ENCODE assay signal across 8 cellular contexts in the genomic region with DNA sequence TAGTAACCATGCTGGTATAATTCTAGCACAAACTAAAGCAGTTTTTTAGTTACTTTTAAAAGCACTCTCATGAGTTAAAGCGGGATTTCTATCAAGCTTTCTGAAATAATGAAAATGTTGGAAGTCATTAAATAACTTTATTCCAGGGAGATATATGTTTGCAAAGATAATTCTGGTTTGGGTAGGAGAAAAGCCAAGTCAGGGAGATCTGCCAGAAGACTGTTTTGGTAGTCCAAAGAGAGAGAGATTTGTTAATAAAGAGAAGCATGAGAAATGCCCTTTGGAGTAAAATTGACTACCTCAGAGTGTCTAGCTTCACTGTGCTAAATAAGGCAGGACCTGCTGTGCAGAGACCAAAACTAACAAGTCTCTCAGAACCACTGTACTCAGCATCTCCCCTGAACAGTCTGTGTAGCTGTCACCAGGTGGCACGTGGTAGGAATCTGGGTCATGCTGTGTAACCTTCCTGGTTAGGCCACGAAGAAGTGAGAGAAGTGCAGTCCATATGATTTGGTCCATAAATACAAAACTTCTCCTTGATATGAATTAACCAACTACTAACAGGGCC. TPM values are rescaled to one million over a fixed set of nuclear protein-coding genes. Genes with fewer than 3 reads are reported as not detected.
DNase-seq lines count a peak whose midpoint lies in the region; ATAC-seq, FAIRE-seq and TF ChIP-seq lines count a peak whose summit lies in the region.

No MANE protein-coding gene starts in this region.

- BruUV-seq in K562 (replicated peaks; lab: Mats Ljungman, UMichigan) = no TSS peak

- H3K4me1 ChIP-seq in K562 (replicated peaks in 1 of 2; ENCODE audit: control insufficient read depth in 2 of 2, insufficient read depth in 2 of 2, low read length in 2 of 2) (peaks cover 6 to 8% of the 10 kb centered on the region in 2 experiments), lower lobe of right lung (peaks cover 12% of the 10 kb centered on the region), transverse colon (peaks cover 3 to 18% (median 8%) of the 10 kb centered on the region in 4 donors)

- ATAC-seq in GM21576 (IDR thresholded peaks at IDR 0.05; ENCODE audit: unreplicated experiment) (peak; percentile 91), K562 (peak; percentile 59), lower lobe of right lung (peak; percentile 51 to 61), esophagus mucosa (no peak)

- in situ Hi-C loops in K562 (cut with MboI) = no loop called here
- in situ Hi-C loops in transverse colon (cut with MboI; ENCODE audit: low pct_ligation_motif_present in 1 of 4, low pct_unique_long_range_greater_than_20kb in 1 of 4, low sequenced_read_pairs in 3 of 4) = no loop called here

- POLR2A ChIA-PET in K562 (lab: Yijun Ruan, JAX) = interaction anchor here (1.3 kb wide), 1 partner anchor 15 kb away, joined by 6 read pairs; no protein-coding TSS in a partner anchor

- TF ChIP-seq EP300 in K562 (IDR thresholded peaks at IDR 0.05; ENCODE audit: low read length) (no peak), transverse colon (IDR thresholded peaks at IDR 0.05; ENCODE audit: low read depth) (no peak)

- no peak overlapping the region for H3K9ac ChIP-seq in K562 (ENCODE audit: insufficient read depth in 1 of 2, low read depth in 2 of 2, low read length in 2 of 2)

- no peaks in the 10 kb centered on the region for H4K20me1 ChIP-seq in K562 (replicated peaks; ENCODE audit: control insufficient read depth, insufficient read depth, low read length)

- WGBS in K562 (ENCODE audit: insufficient coverage, low coverage, missing lambda C conversion rate) = 59% methylated on average over 3 of the region's 3 CpGs
- 62 to 100% methylated on average over 1 to 3 of the region's 3 CpGs for WGBS in transverse colon (ENCODE audit: low coverage in 1 of 2), 2 donors

- intact Hi-C loops in K562 (cut with micrococcal nuclease) (no loop called here), lower lobe of right lung (cut with DNase I) (no loop called here), transverse colon (cut with DNase I; ENCODE audit: low total_unique reads) (no loop called here)

- TF ChIP-seq CTCF in NB4 (IDR thresholded peaks at IDR 0.05; ENCODE audit: low read depth, low read length) (no peak), K562 (IDR thresholded peaks at IDR 0.05 in 2 of 3, conservative IDR thresholded peaks at IDR 0.05 in 1 of 3; ENCODE audit: insufficient read depth in 2 of 3, low read depth in 1 of 3, low read length in 3 of 3) (no peak), lower lobe of right lung (IDR thresholded peaks at IDR 0.05) (no peak), transverse colon (IDR thresholded peaks at IDR 0.05) (no peak)

- H3K27ac ChIP-seq in K562 (ENCODE audit: extremely low read depth, low read depth, low read length) = peak overlapping the region; percentile 55; the same call in 1 of the 3 replicates
- H3K27ac ChIP-seq in lower lobe of right lung = peak overlapping the region; percentile 32
- peak overlapping the region; percentile 52 to 73 (median 54) for H3K27ac ChIP-seq in transverse colon

- H3K9me3 ChIP-seq in K562 (replicated peaks; ENCODE audit: control insufficient read depth, insufficient read depth, low read depth, low read length) (no peaks in the 10 kb centered on the region), lower lobe of right lung (no peaks in the 10 kb centered on the region), transverse colon (no peaks in the 10 kb centered on the region)

- H3K27me3 ChIP-seq in K562 (ENCODE audit: control insufficient read depth in 2 of 2, insufficient read depth in 2 of 2, low read length in 2 of 2) (no peaks in the 10 kb centered on the region), lower lobe of right lung (ENCODE audit: low read depth) (no peaks in the 10 kb centered on the region), transverse colon (no peaks in the 10 kb centered on the region)

- no peak for TF ChIP-seq RAD21 in K562 (CRISPR knock-in tag; conservative IDR thresholded peaks at IDR 0.05 in 1 of 2, IDR thresholded peaks at IDR 0.05 in 1 of 2)

- DNase-seq in GM12892 (ENCODE audit: insufficient read length) = peak; percentile 24
- peak; percentile 35 for DNase-seq in NB4 (ENCODE audit: low read depth)
- DNase-seq in K562 (ENCODE audit: extremely low read depth in 1 of 4, low spot score in 3 of 4) = peak; percentile 11 to 21 (median 12)
- DNase-seq in lower lobe of right lung = no peak
- DNase-seq in transverse colon = peak; percentile 18
- no peak for DNase-seq in COR-L47 (lab: John Stamatoyannopoulos, UW)

- no peaks in the 10 kb centered on the region for H3K79me2 ChIP-seq in K562 (ENCODE audit: control insufficient read depth, insufficient read depth, low read length)

- FAIRE-seq in GM12892 (lab: Jason Lieb, UNC) = no peak
- FAIRE-seq in K562 (lab: Jason Lieb, UNC) = peak; percentile 62

- peak overlapping the region; percentile 83 for H2AFZ ChIP-seq in K562 (ENCODE audit: low read depth, low read length)

- TF ChIP-seq POLR2A in GM12892 (IDR thresholded peaks at IDR 0.05; ENCODE audit: low read depth, low read length) (no peak), NB4 (IDR thresholded peaks at IDR 0.05; ENCODE audit: extremely low read depth, insufficient read length) (no peak), K562 (conservative IDR thresholded peaks at IDR 0.05) (no peak), transverse colon (IDR thresholded peaks at IDR 0.05) (no peak)

- no peaks in the 10 kb centered on the region for H3K9me1 ChIP-seq in K562 (ENCODE audit: control insufficient read depth, insufficient read depth, low read length)

- H3K4me3 ChIP-seq in NB4 (ENCODE audit: low read depth, low read length) (no peak overlapping the region), K562 (no peak overlapping the region), lower lobe of right lung (no peak overlapping the region), transverse colon (peak overlapping the region in 1 of 4 donors; percentile 4)

- CTCF ChIA-PET in K562 (lab: Yijun Ruan, JAX; ENCODE audit: low intra/inter-chr PET ratio) = no interaction called here

- no peak overlapping the region for H3K4me2 ChIP-seq in K562 (ENCODE audit: insufficient read depth, low read length)

- H3K36me3 ChIP-seq in K562 (ENCODE audit: control insufficient read depth, insufficient read depth, low read length) = no peaks in the 10 kb centered on the region
- H3K36me3 ChIP-seq in lower lobe of right lung = no peaks in the 10 kb centered on the region
- H3K36me3 ChIP-seq in transverse colon = no peaks in the 10 kb centered on the region

TF ChIP-seq in K562, 482 proteins besides CTCF, POLR2A, EP300 and RAD21 (continues in another document):
- no peak for TF ChIP-seq ZNF644 (tag; IDR thresholded peaks at IDR 0.05; ENCODE audit: low read depth)
- no peak for TF ChIP-seq IFI16 (CRISPR knock-in tag; IDR thresholded peaks at IDR 0.05)

RNA-seq across cellular contexts. Expression of a gene that starts 31.6 kb away (rescaled TPM):
- polyA plus RNA-seq in GM12892 (2012; ENCODE audit: missing spikeins) = 1.6 TPM
- 7.0 and 14.8 TPM in 2 replicates for total RNA-seq in K562 (2011; cell fraction: chromatin; rRNA removed; ENCODE audit: low replicate concordance)
- total RNA-seq in K562 (2011; cell fraction: nucleolus; rRNA removed) = 5.0 and 6.0 TPM in 2 replicates
- total RNA-seq in K562 (2011; cell fraction: nucleoplasm; rRNA removed) = 9.5 and 10.6 TPM in 2 replicates
- total RNA-seq in K562 (2014; rRNA removed) (2.1 and 3.6 TPM in 2 replicates), K562 (2014; rRNA removed; fragmentation: Illumina TruSeq; extraction: Trizol) (3.2 and 4.3 TPM in 2 replicates), K562 (2015; rRNA removed; fragmentation: Illumina TruSeq; extraction: Trizol) (2.8 and 3.8 TPM in 2 replicates), K562 (2021) (2.1 and 3.1 TPM in 2 replicates), lower lobe of right lung (5.7 TPM), transverse colon (10 to 100 TPM in 1 of 4 donors, 1 to 10 TPM in 1, under 1 TPM in 1, not detected in 1; 0.68 to 23.3 (median 2.1) TPM), esophagus mucosa (1.0 TPM)
- polyA plus RNA-seq in K562 (2011; rRNA removed) (4.5 and 5.9 TPM in 2 replicates), K562 (2014; fragmentation: Illumina TruSeq; extraction: Trizol) (2.6 and 3.0 TPM in 2 replicates), K562 (2014; fragmentation: Nextera tagmentation; extraction: Ambion mirVana) (1 to 10 TPM; 2.8 to 3.1 TPM), K562 (2014; rRNA removed) (2.7 and 3.3 TPM in 2 replicates)
- 1.5 and 3.7 TPM in 2 replicates for polyA plus RNA-seq in K562 (2011; cell fraction: cytosol; rRNA removed)
- polyA plus RNA-seq in K562 (2011; cell fraction: nucleus; rRNA removed) = 4.5 and 5.1 TPM in 2 replicates
- polyA plus RNA-seq in K562 (2012) = 2.3 and 2.6 TPM in 2 replicates
- polyA minus RNA-seq in K562 (2011; rRNA and poly(A)+ RNA removed) = 3.9 and 5.0 TPM in 2 replicates
- polyA minus RNA-seq in K562 (2011; cell fraction: cytosol; rRNA and poly(A)+ RNA removed) = 0.91 and 2.0 TPM in 2 replicates
- polyA minus RNA-seq in K562 (2011; cell fraction: nucleus; rRNA and poly(A)+ RNA removed) = 3.2 and 3.5 TPM in 2 replicates

RNA-seq across cellular contexts. Expression of a gene that starts 35.1 kb away (rescaled TPM):
- polyA plus RNA-seq in GM12892 (2012; ENCODE audit: missing spikeins) = 14.1 TPM
- 10.7 and 41.9 TPM in 2 replicates for total RNA-seq in K562 (2011; cell fraction: chromatin; rRNA removed; ENCODE audit: low replicate concordance)
- total RNA-seq in K562 (2011; cell fraction: nucleolus; rRNA removed) = 4.2 and 7.6 TPM in 2 replicates
- total RNA-seq in K562 (2011; cell fraction: nucleoplasm; rRNA removed) = 15.5 and 17.0 TPM in 2 replicates
- total RNA-seq in K562 (2014; rRNA removed) (8.0 and 8.2 TPM in 2 replicates), K562 (2014; rRNA removed; fragmentation: Illumina TruSeq; extraction: Trizol) (15.1 and 18.4 TPM in 2 replicates), K562 (2015; rRNA removed; fragmentation: Illumina TruSeq; extraction: Trizol) (15.5 and 17.7 TPM in 2 replicates), K562 (2021) (12.1 and 14.8 TPM in 2 replicates), lower lobe of right lung (41.3 TPM), transverse colon (10 to 100 TPM; 14.5 to 57.2 (median 42.2) TPM), esophagus mucosa (19.3 TPM)
- polyA plus RNA-seq in K562 (2011; rRNA removed) (4.7 and 8.8 TPM in 2 replicates), K562 (2014; fragmentation: Illumina TruSeq; extraction: Trizol) (8.1 and 9.1 TPM in 2 replicates), K562 (2014; fragmentation: Nextera tagmentation; extraction: Ambion mirVana) (1 to 10 TPM; 2.7 to 3.9 TPM), K562 (2014; rRNA removed) (6.7 and 6.8 TPM in 2 replicates)
- 1.2 and 2.2 TPM in 2 replicates for polyA plus RNA-seq in K562 (2011; cell fraction: cytosol; rRNA removed)
- 2.9 and 3.1 TPM in 2 replicates for polyA plus RNA-seq in K562 (2011; cell fraction: nucleus; rRNA removed)
- polyA plus RNA-seq in K562 (2012) = 5.7 and 6.9 TPM in 2 replicates
- polyA minus RNA-seq in K562 (2011; rRNA and poly(A)+ RNA removed) = 20.7 TPM in 2 replicates
- 4.4 and 6.0 TPM in 2 replicates for polyA minus RNA-seq in K562 (2011; cell fraction: cytosol; rRNA and poly(A)+ RNA removed)
- polyA minus RNA-seq in K562 (2011; cell fraction: nucleus; rRNA and poly(A)+ RNA removed) = 5.9 and 10.9 TPM in 2 replicates

Comparison
In these comparisons a context has a peak if more than half of its experiments do, and no peak if none do; other contexts are left out.
1. DNase-seq: peak in GM12892 (single experiment), NB4 (single experiment), K562 (4 of 4) and transverse colon (single experiment); none in lower lobe of right lung (single experiment) and COR-L47 (single experiment).
2. Peak in every context shown above with its lines, with median percentiles within 50 percentile points of each other: H3K27ac ChIP-seq.